In genomic region chr9:115395511-115396021, GRCh38 we compare ENCODE assay signal across 10 cellular contexts.
DNase-seq lines count a peak whose midpoint lies in the region; TF ChIP-seq lines count a peak whose summit lies in the region.
"Had no signal": no experiment of that assay in that cellular context is flagged by ENCODE, and none has a peak within 500 bp of the region (broad histone marks: within the 10 kb centered on the region; RNA-seq: fewer than 3 reads in every experiment).

No MANE protein-coding gene starts in this region.

- H3K27me3 ChIP-seq in mammary epithelial cell (ENCODE audit: insufficient read depth, low read length) (no peaks in the 10 kb centered on the region), MG63 (no peaks in the 10 kb centered on the region)

- H3K36me3 ChIP-seq in mammary epithelial cell (ENCODE audit: insufficient read depth, low read length) (no peaks in the 10 kb centered on the region), MG63 (no peaks in the 10 kb centered on the region)

- peak overlapping the region; percentile 30 for H3K27ac ChIP-seq in mammary epithelial cell (ENCODE audit: insufficient read depth, low read depth, low read length)

- DNase-seq in EL (peak; percentile 22), NCI-H2196 (lab: John Stamatoyannopoulos, UW; ENCODE audit: unreplicated experiment) (peak; percentile 66), mammary epithelial cell (peak; percentile 36), renal cortical epithelial cell (ENCODE audit: low read depth) (peak; percentile 86), MG63 (no peak), HCEC 1CT (no peak), SK-N-DZ (ENCODE audit: low spot score) (no peak)
- DNase-seq: activated naive CD4-positive, alpha-beta T cell treated with anti-CD3 and anti-CD28 coated beads, Interleukin-2, amount 10 ng/mL, durations not matched to agents 7 days and 5 days; Karpas-422; NCI-H2227 treated with DMSO at 0.1 percent for 48 hours had no signal

- in situ Hi-C loops in mammary epithelial cell (cut with MboI; ENCODE audit: low sequenced_read_pairs in 2 of 2), result no loop called here

- H3K4me3 ChIP-seq in mammary epithelial cell (replicated peaks in 1 of 3; ENCODE audit: insufficient read depth in 1 of 3, low read depth in 2 of 3, low read length in 3 of 3), result no peak overlapping the region
- no peak overlapping the region for H3K4me3 ChIP-seq in MG63

- dilution Hi-C loops in mammary epithelial cell (cut with HindIII; ENCODE audit: low sequenced_read_pairs), result no loop called here

- 100% methylated on average over 1 of the region's 1 CpG for WGBS in mammary epithelial cell (ENCODE audit: low coverage, missing lambda C conversion rate)

- intact Hi-C loops in mammary epithelial cell (cut with micrococcal nuclease), result no loop called here

- CTCF ChIA-PET in mammary epithelial cell (lab: Charles Lee; ENCODE audit: low non-redundant PET), result interaction anchor here (0.6 kb wide), 1 partner anchor 485 kb away, joined by 3 read pairs; no protein-coding TSS in a partner anchor

- no peak overlapping the region for H3K9ac ChIP-seq in mammary epithelial cell (ENCODE audit: insufficient read depth, low read length)

- H3K4me1 ChIP-seq in mammary epithelial cell (ENCODE audit: insufficient read depth, low read length), result peaks cover 30% of the 10 kb centered on the region

- no TSS peak for BruUV-seq in mammary epithelial cell (replicated peaks; lab: Mats Ljungman, UMichigan)

- peak overlapping the region; percentile 13 for H2AFZ ChIP-seq in mammary epithelial cell (ENCODE audit: low read depth, low read length)

- no peak overlapping the region for H3K4me2 ChIP-seq in mammary epithelial cell (ENCODE audit: insufficient read depth, low read depth, low read length)

- no peak for TF ChIP-seq CTCF in mammary epithelial cell (conservative IDR thresholded peaks at IDR 0.05 in 1 of 2, IDR thresholded peaks at IDR 0.05 in 1 of 2; ENCODE audit: extremely low read depth in 1 of 2, insufficient read depth in 1 of 2, low read depth in 1 of 2, low read length in 2 of 2)

- no peaks in the 10 kb centered on the region for H4K20me1 ChIP-seq in mammary epithelial cell (ENCODE audit: insufficient read depth, low read length)

- H3K79me2 ChIP-seq in mammary epithelial cell (ENCODE audit: insufficient read depth, low read length), result no peaks in the 10 kb centered on the region

- H3K9me3 ChIP-seq in mammary epithelial cell (replicated peaks; ENCODE audit: insufficient read depth, low read length) (no peaks in the 10 kb centered on the region), MG63 (no peaks in the 10 kb centered on the region)

Comparison
In these comparisons a context has a peak if more than half of its experiments do, and no peak if none do; other contexts are left out.
1. DNase-seq: peak in EL (single experiment), NCI-H2196 (single experiment), mammary epithelial cell (single experiment) and renal cortical epithelial cell (single experiment); none in MG63 (single experiment), HCEC 1CT (single experiment) and SK-N-DZ (single experiment).